Comparison of ENCODE assay signal across 18 cellular contexts in the genomic region with DNA sequence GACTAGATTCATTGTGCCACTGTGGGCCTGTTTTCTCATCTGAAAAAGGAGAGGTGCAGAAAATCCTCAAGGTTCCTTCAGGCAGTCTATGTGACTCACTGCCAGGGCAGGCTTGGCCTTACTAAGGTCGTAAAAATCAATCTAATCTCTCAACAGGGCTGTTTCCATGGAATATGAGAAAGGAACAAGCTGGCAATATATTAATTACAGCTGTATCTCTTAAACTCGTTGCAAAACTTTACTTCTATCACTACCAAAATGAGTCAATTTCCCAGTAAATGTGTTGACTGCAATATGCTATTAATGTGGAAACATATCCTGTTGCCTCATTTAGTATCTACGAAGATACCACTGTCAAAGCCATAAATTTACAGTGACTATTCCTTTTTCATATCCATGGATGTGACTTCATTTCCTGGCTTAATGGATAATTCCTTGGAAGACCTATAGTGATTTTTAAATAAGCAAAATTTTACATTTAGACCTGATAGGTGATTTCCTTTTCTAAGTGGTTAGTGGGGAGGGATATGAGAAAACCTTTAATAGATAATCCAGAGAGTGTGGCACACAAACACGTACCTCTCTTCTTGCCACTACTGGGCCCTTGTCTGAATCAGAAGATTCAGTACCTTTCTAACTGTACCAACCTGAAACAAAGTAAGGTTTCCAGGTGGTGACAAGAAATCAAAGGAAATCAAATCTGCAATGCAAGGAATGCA.
DNase-seq lines count a peak whose midpoint lies in the region; ATAC-seq, FAIRE-seq and TF ChIP-seq lines count a peak whose summit lies in the region.
"Had no signal": no experiment of that assay in that cellular context is flagged by ENCODE, and none has a peak within 500 bp of the region (broad histone marks: within the 10 kb centered on the region; RNA-seq: fewer than 3 reads in every experiment).

No MANE protein-coding gene starts in this region.

- H3K27ac ChIP-seq in GM23338 (ENCODE audit: low read depth) (peak overlapping the region; percentile 69; the same call in 1 of the 2 replicates), astrocyte (ENCODE audit: low read depth, low read length) (no peak overlapping the region), keratinocyte (ENCODE audit: control insufficient read depth, insufficient read depth, low read length) (no peak overlapping the region)
- H3K27ac ChIP-seq: neutrophil, uterus had no signal

- H3K36me3 Mint-ChIP-seq in GM23338 (ENCODE audit: low read depth) (peaks cover 4% of the 10 kb centered on the region; the same call in 2 of the 3 replicates), astrocyte (ENCODE audit: low read depth, unreplicated experiment) (peaks cover 3% of the 10 kb centered on the region)

- no peak overlapping the region for H3K4me3 ChIP-seq in AG09309 (ENCODE audit: control insufficient read depth, low read depth, low read length)
- no peak overlapping the region for H3K4me3 ChIP-seq in GM23338
- H3K4me3 ChIP-seq in astrocyte (ENCODE audit: insufficient read depth, low read depth, low read length) = no peak overlapping the region
- no peak overlapping the region for H3K4me3 ChIP-seq in keratinocyte (ENCODE audit: control insufficient read depth in 2 of 3, extremely low read depth in 1 of 3, insufficient read depth in 2 of 3, low read depth in 1 of 3, low read length in 3 of 3)
- H3K4me3 ChIP-seq: uterus had no signal

- H3K4me1 Mint-ChIP-seq in GM23338 (peaks cover 13% of the 10 kb centered on the region; the same call in 2 of the 3 replicates), astrocyte (ENCODE audit: low read depth, unreplicated experiment) (peaks cover 4% of the 10 kb centered on the region)

- H3K27me3 ChIP-seq in GM23338 (ENCODE audit: insufficient read depth) (no peaks in the 10 kb centered on the region), astrocyte (ENCODE audit: insufficient read depth, low read length) (no peaks in the 10 kb centered on the region), keratinocyte (ENCODE audit: control insufficient read depth, extremely low read depth, insufficient read depth, low read length) (no peaks in the 10 kb centered on the region)
- H3K27me3 ChIP-seq: neutrophil, uterus had no signal

- no peaks in the 10 kb centered on the region for H3K9me1 ChIP-seq in keratinocyte (ENCODE audit: control insufficient read depth, extremely low read depth, insufficient read depth, low read length)

- no peak overlapping the region for H3K9ac ChIP-seq in astrocyte (ENCODE audit: low read length)
- H3K9ac ChIP-seq in keratinocyte (ENCODE audit: control insufficient read depth, extremely low read depth, insufficient read depth, low read length) = no peak overlapping the region

- H3K36me3 ChIP-seq in GM23338 (ENCODE audit: insufficient read depth) (no peaks in the 10 kb centered on the region), astrocyte (ENCODE audit: insufficient read depth, low read length) (peaks cover 2% of the 10 kb centered on the region), keratinocyte (ENCODE audit: control insufficient read depth in 2 of 2, extremely low read depth in 1 of 2, insufficient read depth in 2 of 2, low read length in 2 of 2) (no peaks in the 10 kb centered on the region)
- H3K36me3 ChIP-seq: neutrophil, uterus had no signal

- dilution Hi-C loops in keratinocyte (cut with MboI; ENCODE audit: extremely low pct_ligation_motif_present, low sequenced_read_pairs) = no loop called here

- DNase-seq in AG09309 (ENCODE audit: low read depth) (peak; percentile 81), GM23338 (ENCODE audit: low spot score) (no peak), astrocyte (ENCODE audit: low read depth) (no peak), keratinocyte (ENCODE audit: low read depth, low spot score) (no peak), NCI-H446 treated with DMSO at 0.1 percent for 48 hours (lab: John Stamatoyannopoulos, UW) (no peak), NCI-H1436 treated with DMSO at 0.1 percent for 48 hours (lab: John Stamatoyannopoulos, UW) (no peak), SK-N-DZ (ENCODE audit: low spot score) (no peak)
- no peak for DNase-seq in central memory CD4-positive, alpha-beta T cell
- DNase-seq: activated CD8-positive, alpha-beta T cell treated with anti-CD3 and anti-CD28 coated beads, Interleukin-2, amount 10 ng/mL, durations not matched to agents 7 days and 5 days; caudate nucleus; effector CD8-positive, alpha-beta T cell; Karpas-422; left cardiac atrium; NCI-H510A treated with DMSO at 0.1 percent for 48 hours; Right ventricle myocardium superior; uterus had no signal

- H3K27ac Mint-ChIP-seq in GM23338 (no peak overlapping the region), astrocyte (ENCODE audit: unreplicated experiment) (no peak overlapping the region)
- H3K27ac Mint-ChIP-seq: activated CD8-positive, alpha-beta T cell treated with anti-CD3 and anti-CD28 coated beads, Interleukin-2, amount 10 ng/mL, durations not matched to agents 7 days and 5 days had no signal

- 0 out of 2 replicates have a peak overlapping the region, but pooled peaks have one; percentile 37 for H3K4me2 ChIP-seq in GM23338
- no peak overlapping the region for H3K4me2 ChIP-seq in astrocyte (ENCODE audit: low read length)
- no peak overlapping the region for H3K4me2 ChIP-seq in keratinocyte (ENCODE audit: control insufficient read depth, extremely low read depth, insufficient read depth, low read depth, low read length)

- no peak overlapping the region for H3K4me3 Mint-ChIP-seq in GM23338
- H3K4me3 Mint-ChIP-seq in astrocyte (ENCODE audit: unreplicated experiment) = no peak overlapping the region
- H3K4me3 Mint-ChIP-seq: activated CD8-positive, alpha-beta T cell treated with anti-CD3 and anti-CD28 coated beads, Interleukin-2, amount 10 ng/mL, durations not matched to agents 7 days and 5 days had no signal

- H3K27me3 Mint-ChIP-seq in GM23338 (ENCODE audit: insufficient read depth, low read depth, poor library complexity) (no peaks in the 10 kb centered on the region), astrocyte (ENCODE audit: low read depth, unreplicated experiment) (no peaks in the 10 kb centered on the region)

- TF ChIP-seq CTCF in AG09309 (IDR thresholded peaks at IDR 0.05; ENCODE audit: control insufficient read depth, insufficient read depth, low read depth, low read length, missing control alignments) (no peak), GM23338 (conservative IDR thresholded peaks at IDR 0.05; ENCODE audit: low read depth in 2 of 2) (no peak), astrocyte (IDR thresholded peaks at IDR 0.05; ENCODE audit: insufficient read depth, low read depth, low read length) (no peak), keratinocyte (optimal IDR thresholded peaks at IDR 0.05 in 1 of 3, IDR thresholded peaks at IDR 0.05 in 1 of 3, conservative IDR thresholded peaks at IDR 0.05 in 1 of 3; ENCODE audit: extremely low read depth in 1 of 3, insufficient read depth in 2 of 3, low read length in 3 of 3) (no peak)

- no peak overlapping the region for H2AFZ ChIP-seq in GM23338
- H2AFZ ChIP-seq in astrocyte (ENCODE audit: low read depth, low read length) = no peak overlapping the region
- H2AFZ ChIP-seq in keratinocyte (ENCODE audit: control insufficient read depth, low read length) = no peak overlapping the region

- H3K79me2 ChIP-seq in GM23338 (replicated peaks; ENCODE audit: insufficient read depth) (no peaks in the 10 kb centered on the region), astrocyte (ENCODE audit: insufficient read depth, low read length) (no peaks in the 10 kb centered on the region), keratinocyte (ENCODE audit: control insufficient read depth, insufficient read depth, low read length) (no peaks in the 10 kb centered on the region)

- no peaks in the 10 kb centered on the region for H3F3A ChIP-seq in GM23338 (replicated peaks; ENCODE audit: low read depth)

- ATAC-seq in GM23338 = no peak
- ATAC-seq: activated CD8-positive, alpha-beta T cell treated with anti-CD3 and anti-CD28 coated beads, Interleukin-2, amount 10 ng/mL, durations not matched to agents 7 days and 5 days; left cardiac atrium had no signal

- H4K20me1 ChIP-seq in GM23338 (replicated peaks; ENCODE audit: insufficient read depth) = no peaks in the 10 kb centered on the region
- no peaks in the 10 kb centered on the region for H4K20me1 ChIP-seq in astrocyte (ENCODE audit: insufficient read depth, low read length)
- H4K20me1 ChIP-seq in keratinocyte (ENCODE audit: control insufficient read depth, extremely low read depth, insufficient read depth, low read length) = no peaks in the 10 kb centered on the region

- H3K9me3 ChIP-seq in astrocyte (ENCODE audit: insufficient read depth, low read depth, low read length) = no peaks in the 10 kb centered on the region
- H3K9me3 ChIP-seq in keratinocyte (ENCODE audit: control insufficient read depth, low read depth, low read length) = no peaks in the 10 kb centered on the region
- H3K9me3 ChIP-seq: neutrophil, uterus had no signal

- H3K9me3 Mint-ChIP-seq in GM23338 (no peaks in the 10 kb centered on the region), astrocyte (ENCODE audit: unreplicated experiment) (no peaks in the 10 kb centered on the region)

- H3K4me1 ChIP-seq in GM23338 (ENCODE audit: insufficient read depth) = peaks cover 14% of the 10 kb centered on the region
- H3K4me1 ChIP-seq in astrocyte (ENCODE audit: insufficient read depth, low read length) = no peaks in the 10 kb centered on the region
- no peaks in the 10 kb centered on the region for H3K4me1 ChIP-seq in keratinocyte (ENCODE audit: control insufficient read depth, extremely low read depth, insufficient read depth, low read length)
- H3K4me1 ChIP-seq: uterus had no signal

- peak; percentile 89 for FAIRE-seq in astrocyte (lab: Jason Lieb, UNC)
- peak; percentile 55 for FAIRE-seq in keratinocyte (lab: Jason Lieb, UNC)
- FAIRE-seq: GM12892 had no signal

- H3K9me2 ChIP-seq in GM23338 (ENCODE audit: insufficient read depth) = no peaks in the 10 kb centered on the region

TF ChIP-seq in GM23338, 12 proteins besides CTCF, POLR2A, EP300 and RAD21 (continues in another document):
- no peak for TF ChIP-seq NANOG (IDR thresholded peaks at IDR 0.05; ENCODE audit: borderline replicate concordance)
- TF ChIP-seq ZNF114 (CRISPR knock-in tag; IDR thresholded peaks at IDR 0.05) = no peak
- no peak for TF ChIP-seq STAT1 (IDR thresholded peaks at IDR 0.05; ENCODE audit: unreplicated experiment)
- no peak for TF ChIP-seq ZNF331 (CRISPR knock-in tag; IDR thresholded peaks at IDR 0.05; ENCODE audit: low read depth)
